32 cellular contexts compared by ENCODE assay signal in the genomic region with DNA sequence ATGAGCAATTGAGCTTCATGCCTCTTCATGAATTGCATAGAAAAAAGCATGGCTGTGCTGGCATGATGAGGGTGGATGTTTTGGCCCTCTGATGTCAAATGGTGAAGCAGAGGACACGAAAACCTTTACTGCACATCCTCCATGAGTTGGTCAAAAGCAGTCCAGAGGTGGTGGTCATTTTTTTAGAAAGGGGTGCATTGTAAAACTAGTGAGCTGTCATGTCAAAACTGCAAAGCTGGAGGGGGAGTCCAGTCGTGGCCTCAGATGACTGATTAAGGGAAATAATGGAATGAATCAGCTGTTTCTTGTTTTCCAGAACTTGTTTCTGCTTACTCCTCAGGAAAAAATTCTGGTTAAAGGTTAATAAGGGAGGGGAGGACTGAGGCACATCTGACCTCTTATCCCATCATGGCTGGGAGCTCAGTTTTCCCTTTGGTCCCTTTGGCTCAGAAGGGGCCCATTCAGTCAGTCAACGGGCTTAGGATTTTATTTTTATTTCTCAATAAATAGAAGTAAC.
"Had no signal": no experiment of that assay in that cellular context is flagged by ENCODE, and none has a peak within 500 bp of the region (broad histone marks: within the 10 kb centered on the region; RNA-seq: fewer than 3 reads in every experiment).

No MANE protein-coding gene starts in this region.

- H3K27me3 Mint-ChIP-seq: activated naive CD8-positive, alpha-beta T cell treated with anti-CD3 and anti-CD28 coated beads for 36 hours; dendritic cell treated with granulocyte-macrophage colony-stimulating factor and Interleukin-4, amounts not matched to agents 40 ng/mL and 50 ng/mL, for 4 days; progenitor cell of endocrine pancreas; stimulated activated memory B cell treated with anti-CD40 and anti-IgM and Interleukin-4, amounts not matched to agents 10 μg/mL and 1 μg/mL and 100 μg/mL, for 72 hours; stimulated activated naive CD8-positive, alpha-beta T cell treated with anti-CD3 and anti-CD28 coated beads, Interleukin-15, amount 100 ng/mL, for 72 hours; type B pancreatic cell had no signal

- H3K9me3 ChIP-seq: ascending aorta, neutrophil had no signal

- DNase-seq: activated CD4-positive, alpha-beta T cell treated with anti-CD3 and anti-CD28 coated beads for 4 hours; activated CD4-positive, alpha-beta T cell treated with anti-CD3 and anti-CD28 coated beads, Interleukin-2, amount 50 U/mL, for 4 hours; activated effector memory CD4-positive, alpha-beta T cell treated with anti-CD3 and anti-CD28 coated beads, Interleukin-2, amount 50 U/mL, for 16 hours; activated naive CD4-positive, alpha-beta T cell treated with anti-CD3 and anti-CD28 coated beads for 36 hours; activated naive CD8-positive, alpha-beta T cell treated with anti-CD3 and anti-CD28 coated beads for 36 hours; brain microvascular endothelial cell; caudate nucleus; endodermal cell; foreskin melanocyte; heart right ventricle; left ventricle myocardium inferior; mesendoderm; natural killer cell; retina; stimulated activated CD4-positive, alpha-beta T cell treated with anti-CD3 and anti-CD28 coated beads, Interleukin-4, amount 100 ng/mL, for 4 hours; stimulated activated CD8-positive, alpha-beta memory T cell treated with anti-CD3 and anti-CD28 coated beads, Interleukin-4, amount 100 ng/mL, for 48 hours; stimulated activated naive CD8-positive, alpha-beta T cell treated with anti-CD3 and anti-CD28 coated beads, Interleukin-15, amount 100 ng/mL, for 72 hours; substantia nigra; uterus had no signal

- H3K27me3 ChIP-seq: ascending aorta, brain microvascular endothelial cell, esophagus muscularis mucosa, heart right ventricle, neutrophil, uterus had no signal

- H3K4me3 Mint-ChIP-seq: activated naive CD4-positive, alpha-beta T cell treated with anti-CD3 and anti-CD28 coated beads for 36 hours; activated naive CD8-positive, alpha-beta T cell treated with anti-CD3 and anti-CD28 coated beads for 36 hours; activated T-helper 1 cell treated with anti-CD3 and anti-CD28 coated beads, Interleukin-12 subunit alpha, Interleukin-12 subunit beta, Interleukin-2, Interleukin-4 antibody, amounts not matched to agents 30 ng/mL and 10 ng/mL and 1 ng/mL, durations not matched to agents 14 hours and 24 hours and 36 hours; dendritic cell treated with granulocyte-macrophage colony-stimulating factor and Interleukin-4, amounts not matched to agents 40 ng/mL and 50 ng/mL, for 4 days; endodermal cell; natural killer cell; stimulated activated memory B cell treated with anti-CD40 and anti-IgM and Interleukin-4, amounts not matched to agents 10 μg/mL and 1 μg/mL and 100 μg/mL, for 72 hours; stimulated activated naive CD8-positive, alpha-beta T cell treated with anti-CD3 and anti-CD28 coated beads, Interleukin-15, amount 100 ng/mL, for 72 hours; type B pancreatic cell had no signal

- H3K4me3 ChIP-seq: ascending aorta, esophagus muscularis mucosa, heart right ventricle, left ventricle myocardium inferior, lung, skin epidermis, uterus had no signal

- ATAC-seq: heart right ventricle; natural killer cell; sciatic nerve; stimulated activated memory B cell treated with anti-CD40 and anti-IgM and Interleukin-4, amounts not matched to agents 10 μg/mL and 1 μg/mL and 100 μg/mL, for 72 hours; stimulated activated naive CD8-positive, alpha-beta T cell treated with anti-CD3 and anti-CD28 coated beads, Interleukin-15, amount 100 ng/mL, for 72 hours had no signal

- H3K4me1 ChIP-seq: ascending aorta, esophagus muscularis mucosa, heart right ventricle, left ventricle myocardium inferior, uterus had no signal

- H3K36me3 ChIP-seq: ascending aorta, brain microvascular endothelial cell, esophagus muscularis mucosa, heart right ventricle, left ventricle myocardium inferior, neutrophil, uterus had no signal

- H3K27ac ChIP-seq: ascending aorta, brain microvascular endothelial cell, esophagus muscularis mucosa, heart right ventricle, left ventricle myocardium inferior, neutrophil, skin epidermis, uterus, VCaP had no signal

- H3K27ac Mint-ChIP-seq: activated naive CD4-positive, alpha-beta T cell treated with anti-CD3 and anti-CD28 coated beads for 36 hours; activated naive CD8-positive, alpha-beta T cell treated with anti-CD3 and anti-CD28 coated beads for 36 hours; activated T-helper 1 cell treated with anti-CD3 and anti-CD28 coated beads, Interleukin-12 subunit alpha, Interleukin-12 subunit beta, Interleukin-2, Interleukin-4 antibody, amounts not matched to agents 30 ng/mL and 10 ng/mL and 1 ng/mL, durations not matched to agents 14 hours and 24 hours and 36 hours; dendritic cell treated with granulocyte-macrophage colony-stimulating factor and Interleukin-4, amounts not matched to agents 40 ng/mL and 50 ng/mL, for 4 days; endodermal cell; natural killer cell; progenitor cell of endocrine pancreas; stimulated activated memory B cell treated with anti-CD40 and anti-IgM and Interleukin-4, amounts not matched to agents 10 μg/mL and 1 μg/mL and 100 μg/mL, for 72 hours; stimulated activated naive CD8-positive, alpha-beta T cell treated with anti-CD3 and anti-CD28 coated beads, Interleukin-15, amount 100 ng/mL, for 72 hours; type B pancreatic cell had no signal

- H3K36me3 Mint-ChIP-seq: activated naive CD8-positive, alpha-beta T cell treated with anti-CD3 and anti-CD28 coated beads for 36 hours; stimulated activated memory B cell treated with anti-CD40 and anti-IgM and Interleukin-4, amounts not matched to agents 10 μg/mL and 1 μg/mL and 100 μg/mL, for 72 hours; type B pancreatic cell had no signal

- FAIRE-seq: TTC549 had no signal

- H3K4me1 Mint-ChIP-seq: activated naive CD8-positive, alpha-beta T cell treated with anti-CD3 and anti-CD28 coated beads for 36 hours; natural killer cell; stimulated activated naive CD8-positive, alpha-beta T cell treated with anti-CD3 and anti-CD28 coated beads, Interleukin-15, amount 100 ng/mL, for 72 hours had no signal

- H3K9me3 Mint-ChIP-seq: activated T-helper 1 cell treated with anti-CD3 and anti-CD28 coated beads, Interleukin-12 subunit alpha, Interleukin-12 subunit beta, Interleukin-2, Interleukin-4 antibody, amounts not matched to agents 30 ng/mL and 10 ng/mL and 1 ng/mL, durations not matched to agents 14 hours and 24 hours and 36 hours had no signal
